14 cellular contexts compared by ENCODE assay signal in the genomic region with DNA sequence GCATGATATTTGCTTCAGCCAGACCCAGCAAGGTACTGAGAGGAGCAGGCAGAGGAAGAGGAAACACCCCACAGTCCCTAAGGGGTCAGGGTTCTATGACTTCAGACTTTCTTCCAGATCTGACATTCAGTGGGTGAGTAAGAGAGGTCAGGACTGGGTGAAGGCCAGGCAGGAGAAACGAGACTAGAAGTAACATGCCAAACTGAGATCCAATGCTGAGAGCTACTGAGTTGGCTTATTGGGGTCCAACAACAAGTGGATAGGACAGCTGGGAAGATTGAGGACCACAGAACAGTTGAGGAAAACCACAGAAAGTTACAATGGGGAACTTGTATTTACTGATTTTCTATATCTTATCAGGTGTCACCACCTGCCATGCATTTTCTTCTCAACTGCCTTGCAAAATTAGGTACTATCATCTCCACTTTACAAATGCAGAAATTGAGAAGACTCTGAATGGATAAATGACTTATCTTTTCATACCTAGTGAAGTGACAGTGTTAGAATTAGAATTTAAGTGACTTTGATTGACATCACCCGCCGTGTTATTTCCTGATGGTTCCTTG. TPM values are rescaled to one million over a fixed set of nuclear protein-coding genes. Genes with fewer than 3 reads are reported as not detected.
DNase-seq lines count a peak whose midpoint lies in the region; ATAC-seq and TF ChIP-seq lines count a peak whose summit lies in the region.
"Had no signal": no experiment of that assay in that cellular context is flagged by ENCODE, and none has a peak within 500 bp of the region (broad histone marks: within the 10 kb centered on the region; RNA-seq: fewer than 3 reads in every experiment).

No MANE protein-coding gene starts in this region.

- no peaks in the 10 kb centered on the region for H3K4me1 ChIP-seq in smooth muscle cell (ENCODE audit: low read depth)
- H3K4me1 ChIP-seq: psoas muscle had no signal

- in situ Hi-C loops in GM13977 (cut with MboI; ENCODE audit: low pct_unique_long_range_greater_than_20kb, low sequenced_read_pairs, unreplicated experiment), result no loop called here

- H3K27ac Mint-ChIP-seq in chondrocyte (ENCODE audit: unreplicated experiment), result peak overlapping the region; percentile 1
- H3K27ac Mint-ChIP-seq: activated T-cell treated with anti-CD3 and anti-CD28 coated beads, Interleukin-2, amount 50 U/mL, for 72 hours had no signal

- H3K4me1 Mint-ChIP-seq in chondrocyte (ENCODE audit: low read depth), result peaks cover 45% of the 10 kb centered on the region

- no peaks in the 10 kb centered on the region for H4K20me1 ChIP-seq in smooth muscle cell (ENCODE audit: low read depth)

- peaks cover 4% of the 10 kb centered on the region for H3F3A ChIP-seq in smooth muscle cell (ENCODE audit: low read depth)

- no peaks in the 10 kb centered on the region for H3K27me3 Mint-ChIP-seq in chondrocyte (ENCODE audit: low read depth)

- no peak overlapping the region for H3K4me3 Mint-ChIP-seq in chondrocyte (ENCODE audit: unreplicated experiment)
- H3K4me3 Mint-ChIP-seq: activated T-cell treated with anti-CD3 and anti-CD28 coated beads, Interleukin-2, amount 50 U/mL, for 72 hours had no signal

- 99% methylated on average over 3 of the region's 3 CpGs for WGBS in smooth muscle cell (ENCODE audit: low lambda C conversion rate)

- TF ChIP-seq CTCF in GM13977 (IDR thresholded peaks at IDR 0.05; ENCODE audit: extremely low read depth, insufficient read depth, missing control alignments) (no peak), chondrocyte (IDR thresholded peaks at IDR 0.05) (no peak), smooth muscle cell (IDR thresholded peaks at IDR 0.05; ENCODE audit: borderline replicate concordance, insufficient read depth, poor library complexity, severe bottlenecking) (no peak)

- H2AFZ ChIP-seq in smooth muscle cell (ENCODE audit: low read depth), result no peak overlapping the region
- H2AFZ ChIP-seq: hepatocyte had no signal

- H3K27ac ChIP-seq in smooth muscle cell (ENCODE audit: low read depth), result no peak overlapping the region
- H3K27ac ChIP-seq: hepatocyte, psoas muscle had no signal

- no peak overlapping the region for H3K9ac ChIP-seq in smooth muscle cell (ENCODE audit: low read depth)

- H3K27me3 ChIP-seq in smooth muscle cell (ENCODE audit: low read depth), result no peaks in the 10 kb centered on the region
- H3K27me3 ChIP-seq: hepatocyte, tibial nerve had no signal

- H3K4me3 ChIP-seq in smooth muscle cell, result no peak overlapping the region
- H3K4me3 ChIP-seq: hepatocyte, psoas muscle had no signal

- H3K4me2 ChIP-seq in smooth muscle cell, result no peak overlapping the region
- H3K4me2 ChIP-seq: hepatocyte had no signal

- H3K79me2 ChIP-seq in smooth muscle cell (ENCODE audit: low read depth), result no peaks in the 10 kb centered on the region
- H3K79me2 ChIP-seq: hepatocyte had no signal

- no peaks in the 10 kb centered on the region for H3K9me3 Mint-ChIP-seq in chondrocyte (ENCODE audit: low read depth)

- DNase-seq in GM13977 (ENCODE audit: low spot score) (peak; percentile 9), chondrocyte (ENCODE audit: low spot score) (no peak), smooth muscle cell (lab: John Stamatoyannopoulos, UW; ENCODE audit: unreplicated experiment) (no peak), islet precursor cell (no peak), left lobe of liver (ENCODE audit: low spot score) (no peak), Ammon's horn (ENCODE audit: low spot score) (no peak)
- DNase-seq: activated T-cell treated with anti-CD3 and anti-CD28 coated beads, Interleukin-2, amount 50 U/mL, for 72 hours; GDM1; NCI-H524 treated with DMSO at 0.1 percent for 48 hours; psoas muscle had no signal

- ATAC-seq in GM21447 (IDR thresholded peaks at IDR 0.05; ENCODE audit: unreplicated experiment) (peak; percentile 84), HG03175 (IDR thresholded peaks at IDR 0.05; ENCODE audit: unreplicated experiment) (peak; percentile 71), left lobe of liver (no peak)
- ATAC-seq: activated T-cell treated with anti-CD3 and anti-CD28 coated beads, Interleukin-2, amount 50 U/mL, for 72 hours; psoas muscle had no signal

- no peaks in the 10 kb centered on the region for H3K36me3 Mint-ChIP-seq in chondrocyte (ENCODE audit: low read depth)

- no peaks in the 10 kb centered on the region for H3K9me3 ChIP-seq in smooth muscle cell (replicated peaks; ENCODE audit: low read depth)
- H3K9me3 ChIP-seq: psoas muscle, tibial nerve had no signal

- H3K36me3 ChIP-seq in smooth muscle cell (ENCODE audit: low read depth), result no peaks in the 10 kb centered on the region
- H3K36me3 ChIP-seq: tibial nerve had no signal

RNA-seq across cellular contexts. Expression of a gene that starts 43.8 kb away (rescaled TPM):
- total RNA-seq in chondrocyte (34.2 to 49.7 TPM (median 44.6 TPM) in 3 replicates), smooth muscle cell (51.9 and 58.8 TPM in 2 replicates), left lobe of liver (9.7 TPM)
- polyA plus RNA-seq in smooth muscle cell, result 6.8 and 8.0 TPM in 2 replicates
